Comparison of ENCODE assay signal across 10 cellular contexts in the genomic region with DNA sequence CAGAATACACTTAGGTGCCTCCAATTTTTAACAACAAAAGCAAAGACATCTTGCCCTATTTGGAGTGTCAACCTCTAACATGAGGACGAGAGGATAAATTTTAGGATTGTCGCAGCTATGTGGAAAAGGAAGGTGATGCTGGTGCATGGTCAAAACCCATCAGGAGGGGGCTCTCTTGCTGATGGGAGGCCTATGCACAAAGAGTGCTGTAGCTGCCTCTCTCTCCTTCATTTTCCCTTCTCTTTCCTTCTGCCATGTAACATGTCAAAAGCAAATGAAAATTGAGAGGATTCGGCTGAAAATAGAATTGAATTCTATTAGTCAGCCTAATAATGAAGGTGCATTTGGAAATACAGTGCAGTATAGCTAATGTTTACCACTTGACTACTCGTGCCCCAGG.
DNase-seq lines count a peak whose midpoint lies in the region; ATAC-seq, FAIRE-seq and TF ChIP-seq lines count a peak whose summit lies in the region.
"Had no signal": no experiment of that assay in that cellular context is flagged by ENCODE, and none has a peak within 500 bp of the region (broad histone marks: within the 10 kb centered on the region; RNA-seq: fewer than 3 reads in every experiment).

No MANE protein-coding gene starts in this region.

- no peak overlapping the region for H3K23ac ChIP-seq in mesenchymal stem cell (ENCODE audit: low read length in 2 of 2)

- no peak overlapping the region for H2BK120ac ChIP-seq in mesenchymal stem cell (ENCODE audit: low read depth, low read length)

- H2BK5ac ChIP-seq in mesenchymal stem cell (ENCODE audit: low read depth, low read length, poor library complexity, severe bottlenecking): no peak overlapping the region

- DNase-seq in EH (ENCODE audit: low read depth): peak; percentile 2
- DNase-seq in brain microvascular endothelial cell: no peak
- DNase-seq in mesenchymal stem cell: peak; percentile 6
- no peak for DNase-seq in suprapubic skin (ENCODE audit: low spot score in 2 of 2)
- DNase-seq in frontal cortex (ENCODE audit: low spot score in 2 of 2): no peak
- no peak for DNase-seq in NCI-H2196 (lab: John Stamatoyannopoulos, UW; ENCODE audit: unreplicated experiment)
- DNase-seq: activated CD4-positive, alpha-beta T cell treated with anti-CD3 and anti-CD28 coated beads for 48 hours; NCI-H1048 had no signal

- H3K18ac ChIP-seq in mesenchymal stem cell (ENCODE audit: low read depth in 1 of 2, low read length in 2 of 2): no peak overlapping the region

- H3K4ac ChIP-seq in mesenchymal stem cell (ENCODE audit: low read depth in 1 of 2, low read length in 2 of 2): no peak overlapping the region

- no peak overlapping the region for H4K8ac ChIP-seq in mesenchymal stem cell (ENCODE audit: low read length)

- H2AFZ ChIP-seq in KMS-11 (ENCODE audit: low read depth) (no peak overlapping the region), mesenchymal stem cell (ENCODE audit: low read depth, low read length) (no peak overlapping the region)

- H3K79me2 ChIP-seq in KMS-11 (ENCODE audit: insufficient read depth, low read depth): no peaks in the 10 kb centered on the region

- WGBS in mesenchymal stem cell: 56% methylated on average over 1 of the region's 4 CpGs
- 81% methylated on average over 4 of the region's 4 CpGs for WGBS in suprapubic skin

- no peak overlapping the region for H4K91ac ChIP-seq in mesenchymal stem cell (ENCODE audit: low read length)

- H3K27ac ChIP-seq in KMS-11: no peak overlapping the region
- no peak overlapping the region for H3K27ac ChIP-seq in brain microvascular endothelial cell
- H3K27ac ChIP-seq in mesenchymal stem cell (ENCODE audit: low read length, poor library complexity, severe bottlenecking): no peak overlapping the region
- H3K27ac ChIP-seq in suprapubic skin: no peak overlapping the region

- 0 out of 2 replicates have a peak, but pooled peaks have one; percentile 17 for TF ChIP-seq CTCF in KMS-11 (conservative IDR thresholded peaks at IDR 0.05; ENCODE audit: low read depth, low read length)
- TF ChIP-seq CTCF in brain microvascular endothelial cell (IDR thresholded peaks at IDR 0.05; ENCODE audit: low read depth, low read length, missing control alignments): peak; percentile 51
- TF ChIP-seq CTCF in suprapubic skin (IDR thresholded peaks at IDR 0.05): no peak

- H2BK15ac ChIP-seq in mesenchymal stem cell (ENCODE audit: low read depth, poor library complexity, severe bottlenecking): no peak overlapping the region

- FAIRE-seq in frontal cortex (lab: Jason Lieb, UNC): no peak

- H3K36me3 ChIP-seq in KMS-11 (ENCODE audit: insufficient read depth): no peaks in the 10 kb centered on the region
- no peaks in the 10 kb centered on the region for H3K36me3 ChIP-seq in brain microvascular endothelial cell (replicated peaks)
- H3K36me3 ChIP-seq in mesenchymal stem cell (ENCODE audit: control insufficient read depth in 1 of 2, insufficient read depth in 2 of 2, low read depth in 1 of 2, low read length in 2 of 2): no peaks in the 10 kb centered on the region
- H3K36me3 ChIP-seq in suprapubic skin: no peaks in the 10 kb centered on the region

- no peaks in the 10 kb centered on the region for H4K20me1 ChIP-seq in KMS-11 (ENCODE audit: insufficient read depth)

- no peak for TF ChIP-seq POLR2A in suprapubic skin (IDR thresholded peaks at IDR 0.05)

- H3K4me2 ChIP-seq in KMS-11: no peak overlapping the region
- H3K4me2 ChIP-seq in mesenchymal stem cell (ENCODE audit: low read length, poor library complexity, severe bottlenecking): no peak overlapping the region

- H3K9me3 ChIP-seq in mesenchymal stem cell (ENCODE audit: control insufficient read depth, low read length): peaks cover 11% of the 10 kb centered on the region
- H3K9me3 ChIP-seq in suprapubic skin: no peaks in the 10 kb centered on the region

- no peak for ATAC-seq in HG03521 (IDR thresholded peaks at IDR 0.05; ENCODE audit: unreplicated experiment)

- H3K4me1 ChIP-seq in KMS-11 (ENCODE audit: low read depth, poor library complexity, severe bottlenecking) (no peaks in the 10 kb centered on the region), mesenchymal stem cell (ENCODE audit: control insufficient read depth, insufficient read depth, low read depth, low read length) (no peaks in the 10 kb centered on the region), suprapubic skin (peaks cover 7% of the 10 kb centered on the region)

- no peak overlapping the region for H3K14ac ChIP-seq in mesenchymal stem cell (ENCODE audit: low read length in 2 of 2)

- no peaks in the 10 kb centered on the region for H3K27me3 ChIP-seq in KMS-11 (ENCODE audit: insufficient read depth, low read depth)
- no peaks in the 10 kb centered on the region for H3K27me3 ChIP-seq in brain microvascular endothelial cell (replicated peaks)
- H3K27me3 ChIP-seq in mesenchymal stem cell (ENCODE audit: control insufficient read depth in 1 of 2, insufficient read depth in 1 of 2, low read length in 2 of 2): no peaks in the 10 kb centered on the region
- H3K27me3 ChIP-seq in suprapubic skin: no peaks in the 10 kb centered on the region

- in situ Hi-C loops in brain microvascular endothelial cell (cut with HindIII; ENCODE audit: low pct_ligation_motif_present, low sequenced_read_pairs): no loop called here

- no peak overlapping the region for H2BK12ac ChIP-seq in mesenchymal stem cell (ENCODE audit: low read length in 2 of 2)

- H3K9ac ChIP-seq in KMS-11 (no peak overlapping the region), mesenchymal stem cell (ENCODE audit: low read length) (no peak overlapping the region)

- H3K79me1 ChIP-seq in mesenchymal stem cell (replicated peaks; ENCODE audit: low read length, poor library complexity, severe bottlenecking): no peaks in the 10 kb centered on the region

- no peak overlapping the region for H2AK5ac ChIP-seq in mesenchymal stem cell (ENCODE audit: low read length, severe bottlenecking)

- TF ChIP-seq EP300 in suprapubic skin (IDR thresholded peaks at IDR 0.05): no peak

- H3K4me3 ChIP-seq in KMS-11 (IDR thresholded peaks at IDR 0.05; ENCODE audit: insufficient read depth, low read depth, low read length) (no peak overlapping the region), brain microvascular endothelial cell (ENCODE audit: low read depth, low read length) (no peak overlapping the region), mesenchymal stem cell (ENCODE audit: insufficient read depth in 1 of 2, low read depth in 1 of 2, low read length in 2 of 2) (no peak overlapping the region), suprapubic skin (no peak overlapping the region)

Comparison
In these comparisons a context has a peak if more than half of its experiments do, and no peak if none do; other contexts are left out.
1. DNase-seq: peak in EH (single experiment) and mesenchymal stem cell (single experiment); none in brain microvascular endothelial cell (single experiment), suprapubic skin (0 of 2), frontal cortex (0 of 2) and NCI-H2196 (single experiment).
2. CTCF ChIP-seq: peak in KMS-11 (single experiment) and brain microvascular endothelial cell (single experiment); none in suprapubic skin (0 of 2).